ENCODE assay signal across 8 cellular contexts in the genomic region with DNA sequence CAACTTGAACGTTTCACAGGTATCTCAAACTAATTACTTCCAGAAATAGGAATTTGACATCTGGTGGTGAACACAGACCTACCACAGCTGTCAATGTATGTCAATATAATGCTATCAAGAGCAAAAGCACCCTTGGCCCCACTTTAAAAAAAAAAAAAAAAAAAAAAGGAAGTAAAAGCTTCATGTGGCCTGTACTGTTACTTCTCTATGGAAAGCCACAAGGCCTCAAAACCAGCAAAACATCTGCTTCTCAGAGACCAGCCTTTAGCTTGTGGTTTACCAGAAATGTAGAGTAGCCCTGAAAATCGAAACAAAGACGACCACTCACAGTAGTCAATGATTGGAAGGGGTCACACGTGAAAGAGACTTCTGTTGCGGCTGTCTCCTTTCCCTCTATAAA.
A peak's percentile ranks its signal among the peaks of the same experiment; 100 is the strongest.
DNase-seq lines count a peak whose midpoint lies in the region; ATAC-seq and TF ChIP-seq lines count a peak whose summit lies in the region.

No MANE protein-coding gene starts in this region.

- peak overlapping the region; percentile 56 for H3K27ac ChIP-seq in stomach smooth muscle (ENCODE audit: low read length)
- H3K27ac ChIP-seq in endodermal cell (ENCODE audit: low read depth, low read length), result no peak overlapping the region

- no peaks in the 10 kb centered on the region for H3K9me3 Mint-ChIP-seq in endodermal cell

- H3K9ac ChIP-seq in stomach smooth muscle (ENCODE audit: low read length in 2 of 2), result no peak overlapping the region
- H3K9ac ChIP-seq in endodermal cell (ENCODE audit: extremely low read depth, low read length, poor library complexity, severe bottlenecking), result no peak overlapping the region

- H3K9me3 ChIP-seq in stomach smooth muscle (ENCODE audit: control insufficient read depth in 2 of 2, low read length in 2 of 2) (no peaks in the 10 kb centered on the region), endodermal cell (ENCODE audit: control insufficient read depth, low read length) (no peaks in the 10 kb centered on the region)

- DNase-seq in GF-D8 (lab: John Stamatoyannopoulos, UW) (peak; percentile 92), KBM-7 (peak; percentile 96), astrocyte of the spinal cord (ENCODE audit: low read depth, low spot score) (peak; percentile 21), NCI-H526 treated with DMSO at 0.1 percent for 48 hours (lab: John Stamatoyannopoulos, UW) (no peak), endodermal cell (no peak), DMS79 (lab: John Stamatoyannopoulos, UW) (no peak)

- H3K36me3 ChIP-seq in stomach smooth muscle (ENCODE audit: control insufficient read depth in 2 of 2, insufficient read depth in 2 of 2, low read length in 2 of 2) (no peaks in the 10 kb centered on the region), endodermal cell (ENCODE audit: control insufficient read depth, insufficient read depth, low read length) (peaks cover under 1% of the 10 kb centered on the region)

- H3K4me1 Mint-ChIP-seq in endodermal cell, result peaks cover 29% of the 10 kb centered on the region

- H3K4me1 ChIP-seq in stomach smooth muscle (ENCODE audit: control insufficient read depth, insufficient read depth, low read length) (peaks cover 38% of the 10 kb centered on the region), endodermal cell (ENCODE audit: control insufficient read depth, insufficient read depth, low read length) (no peaks in the 10 kb centered on the region)

- H3K27me3 Mint-ChIP-seq in endodermal cell (ENCODE audit: insufficient read depth), result no peaks in the 10 kb centered on the region

- no peak overlapping the region for H3K4me3 ChIP-seq in astrocyte of the spinal cord (ENCODE audit: low read depth, low read length)
- no peak overlapping the region for H3K4me3 ChIP-seq in stomach smooth muscle (ENCODE audit: low read length in 2 of 2)
- no peak overlapping the region for H3K4me3 ChIP-seq in endodermal cell (ENCODE audit: low read length)

- TF ChIP-seq CTCF in astrocyte of the spinal cord (IDR thresholded peaks at IDR 0.05; ENCODE audit: low read depth, low read length) (no peak), endodermal cell (conservative IDR thresholded peaks at IDR 0.05) (no peak)

- H3K36me3 Mint-ChIP-seq in endodermal cell (ENCODE audit: low read depth), result peaks cover 4% of the 10 kb centered on the region

- H3K27me3 ChIP-seq in stomach smooth muscle (ENCODE audit: control insufficient read depth in 1 of 2, insufficient read depth in 2 of 2, low read length in 2 of 2) (no peaks in the 10 kb centered on the region), endodermal cell (ENCODE audit: control insufficient read depth, insufficient read depth, low read length, poor library complexity, severe bottlenecking) (no peaks in the 10 kb centered on the region)

- no peak overlapping the region for H3K27ac Mint-ChIP-seq in endodermal cell

- no peak overlapping the region for H3K4me3 Mint-ChIP-seq in endodermal cell

- in situ Hi-C loops in KBM-7 (cut with MboI; ENCODE audit: low pct_unique_long_range_greater_than_20kb, low sequenced_read_pairs), result no loop called here
- in situ Hi-C loops in astrocyte of the spinal cord (cut with HindIII; ENCODE audit: low sequenced_read_pairs), result no loop called here

- 95 to 100% methylated on average over 5 of the region's 5 CpGs for WGBS in endodermal cell (ENCODE audit: insufficient coverage in 1 of 2, insufficient read length in 1 of 2), 2 experiments

- ATAC-seq in GM21367 (IDR thresholded peaks at IDR 0.05; ENCODE audit: unreplicated experiment), result peak; percentile 57

Comparison
In these comparisons a context has a peak if more than half of its experiments do, and no peak if none do; other contexts are left out.
1. DNase-seq: peak in GF-D8 (single experiment), KBM-7 (single experiment) and astrocyte of the spinal cord (single experiment); none in NCI-H526 treated with DMSO at 0.1 percent for 48 hours (single experiment), endodermal cell (single experiment) and DMS79 (single experiment).